Comparison of ENCODE assay signal across 12 cellular contexts in the genomic region with DNA sequence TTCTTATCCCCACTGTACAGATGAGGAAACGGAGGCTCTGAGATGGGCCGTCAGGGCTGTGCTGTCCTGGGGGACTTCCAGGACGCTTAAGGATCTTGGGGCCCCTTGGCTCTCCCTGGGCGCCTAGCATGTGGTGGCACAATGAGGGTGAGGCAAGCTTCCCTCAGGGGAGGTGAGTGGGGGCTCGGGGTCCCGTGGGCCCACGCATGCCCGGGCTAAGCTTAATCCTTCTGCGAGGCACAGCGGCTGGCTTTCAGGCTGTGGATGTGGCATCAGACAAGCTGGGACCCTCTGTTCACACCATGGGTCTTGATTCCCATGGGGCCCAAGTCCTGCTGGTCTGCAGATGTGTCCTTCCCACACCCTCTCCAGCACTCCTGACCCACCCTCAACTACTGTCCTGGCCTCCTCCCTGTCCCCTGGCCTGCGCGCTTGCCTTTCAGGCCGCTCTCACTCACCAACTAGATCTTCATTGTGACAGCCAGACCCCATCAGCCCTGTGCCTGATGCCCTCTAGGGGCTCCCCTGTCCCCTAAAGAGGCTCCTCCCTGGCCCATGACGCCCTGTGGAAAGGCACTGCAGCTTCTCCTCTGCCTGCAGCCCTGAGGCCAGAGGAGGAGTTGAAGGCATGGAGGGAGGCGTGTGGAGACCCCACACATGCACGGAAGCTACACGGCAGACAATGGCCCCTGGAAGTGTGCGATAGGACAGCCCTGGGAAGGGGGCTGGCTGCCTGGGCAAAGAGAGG. TPM values are rescaled to one million over a fixed set of nuclear protein-coding genes. Genes with fewer than 3 reads are reported as not detected.
A peak's percentile ranks its signal among the peaks of the same experiment; 100 is the strongest.
DNase-seq lines count a peak whose midpoint lies in the region; ATAC-seq, FAIRE-seq and TF ChIP-seq lines count a peak whose summit lies in the region.
"Had no signal": no experiment of that assay in that cellular context is flagged by ENCODE, and none has a peak within 500 bp of the region (broad histone marks: within the 10 kb centered on the region; RNA-seq: fewer than 3 reads in every experiment).

No MANE protein-coding gene starts in this region.

- no peak overlapping the region for H2AFZ ChIP-seq in HepG2 (ENCODE audit: low read length)

- 74% methylated on average over 10 of the region's 18 CpGs for WGBS in HepG2 (ENCODE audit: low lambda C conversion rate)
- WGBS in right lobe of liver (ENCODE audit: insufficient coverage, low coverage, low lambda C conversion rate, missing lambda C conversion rate), result 92% methylated on average over 2 of the region's 18 CpGs
- whole genome bisulfite sequencing in sigmoid colon, 2 donors, result 93 to 95% methylated on average over 18 of the region's 18 CpGs

- TF ChIP-seq EP300 in HepG2 (IDR thresholded peaks at IDR 0.05; ENCODE audit: low read depth in 2 of 2, low read length in 2 of 2), result no peak
- TF ChIP-seq EP300 in HepG2 (CRISPR knock-in tag; IDR thresholded peaks at IDR 0.05; ENCODE audit: borderline replicate concordance), result no peak
- TF ChIP-seq EP300 in sigmoid colon (IDR thresholded peaks at IDR 0.05), result no peak

- no peak overlapping the region for H3K4me2 ChIP-seq in HepG2 (ENCODE audit: low read depth, low read length)

- H3K27me3 Mint-ChIP-seq in activated CD8-positive, alpha-beta T cell treated with anti-CD3 and anti-CD28 coated beads for 36 hours, result no peaks in the 10 kb centered on the region
- H3K27me3 Mint-ChIP-seq in immature natural killer cell (ENCODE audit: low read depth in 3 of 3), result peaks cover 2 to 6% (median 4%) of the 10 kb centered on the region in 3 donors

- H3K4me1 ChIP-seq in HepG2 (ENCODE audit: insufficient read depth, low read length), result peaks cover 48% of the 10 kb centered on the region
- H3K4me1 ChIP-seq in right lobe of liver, result peaks cover 0 to 3% (median 0%) of the 10 kb centered on the region in 4 donors
- H3K4me1 ChIP-seq in sigmoid colon, result peaks cover 0 to 14% (median 4%) of the 10 kb centered on the region in 4 donors

- no TSS peak for BruUV-seq in HepG2 (replicated peaks; lab: Mats Ljungman, UMichigan)

- no peaks in the 10 kb centered on the region; a peak in 1 of 5 replicates for H3K27me3 ChIP-seq in HepG2 (ENCODE audit: control insufficient read depth in 1 of 2, insufficient read depth in 2 of 2, low read length in 2 of 2)
- H3K27me3 ChIP-seq in right lobe of liver, result no peaks in the 10 kb centered on the region
- no peaks in the 10 kb centered on the region for H3K27me3 ChIP-seq in sigmoid colon
- H3K27me3 ChIP-seq: MG63 had no signal

- DNase-seq in HepG2 (ENCODE audit: low spot score) (no peak), right lobe of liver (no peak), immature natural killer cell (no peak), sigmoid colon (no peak), posterior vena cava (ENCODE audit: low spot score) (no peak), COLO668 (lab: John Stamatoyannopoulos, UW; ENCODE audit: unreplicated experiment) (no peak), AML-193 (lab: John Stamatoyannopoulos, UW) (no peak)
- DNase-seq in activated CD8-positive, alpha-beta T cell treated with anti-CD3 and anti-CD28 coated beads for 36 hours, result no peak
- DNase-seq: activated CD4-positive, alpha-beta T cell treated with anti-CD3 and anti-CD28 coated beads, Interleukin-2, amount 50 U/mL, for 4 hours; C1 segment of cervical spinal cord; NCI-H526 treated with DMSO at 0.1 percent for 48 hours had no signal

- intact Hi-C loops in HepG2 (cut with micrococcal nuclease; ENCODE audit: unreplicated experiment) (no loop called here), right lobe of liver (cut with DNase I) (no loop called here), sigmoid colon (cut with DNase I) (no loop called here), posterior vena cava (cut with DNase I) (no loop called here)
- intact Hi-C loops in activated CD8-positive, alpha-beta T cell treated with anti-CD3 and anti-CD28 coated beads for 36 hours (cut with micrococcal nuclease), result no loop called here

- POLR2A ChIA-PET in HepG2 (lab: Yijun Ruan, JAX), result interaction anchor here (1.6 kb wide), 1 partner anchor 8 kb away, joined by 4 read pairs; no protein-coding TSS in a partner anchor
- POLR2A ChIA-PET in activated CD8-positive, alpha-beta T cell treated with anti-CD3 and anti-CD28 coated beads for 36 hours (lab: Charles Lee), result interaction anchor here (0.6 to 0.7 kb wide), 2 partner anchors 11 to 545 kb away, joined by 3 to 5 read pairs; a partner anchor contains a TSS

- H4K20me1 ChIP-seq in HepG2 (ENCODE audit: insufficient read depth, low read length), result no peaks in the 10 kb centered on the region

- no peak overlapping the region for H3K27ac Mint-ChIP-seq in activated CD8-positive, alpha-beta T cell treated with anti-CD3 and anti-CD28 coated beads for 36 hours
- peak overlapping the region in 4 of 6 donors; percentile 45 to 85 (median 56) for H3K27ac Mint-ChIP-seq in immature natural killer cell

- H3K4me3 Mint-ChIP-seq in activated CD8-positive, alpha-beta T cell treated with anti-CD3 and anti-CD28 coated beads for 36 hours, result no peak overlapping the region
- H3K4me3 Mint-ChIP-seq in immature natural killer cell, result no peak overlapping the region

- peaks cover 8% of the 10 kb centered on the region for H3K4me1 Mint-ChIP-seq in activated CD8-positive, alpha-beta T cell treated with anti-CD3 and anti-CD28 coated beads for 36 hours (ENCODE audit: low read depth)
- H3K4me1 Mint-ChIP-seq in immature natural killer cell, result peaks cover 8 to 11% of the 10 kb centered on the region in 2 donors

- no peak for TF ChIP-seq RAD21 in HepG2 (CRISPR knock-in tag; IDR thresholded peaks at IDR 0.05)

- peaks cover 6% of the 10 kb centered on the region for H3K36me3 Mint-ChIP-seq in activated CD8-positive, alpha-beta T cell treated with anti-CD3 and anti-CD28 coated beads for 36 hours (ENCODE audit: low read depth)
- peaks cover 0 to 2% (median 0%) of the 10 kb centered on the region in 3 donors for H3K36me3 Mint-ChIP-seq in immature natural killer cell

- in situ Hi-C loops in HepG2 (cut with HindIII; ENCODE audit: extremely low pct_ligation_motif_present, low pct_unique_long_range_greater_than_20kb), result loop anchor here (5.0 kb wide), 1 partner anchor 43 kb away; no protein-coding TSS in a partner anchor

- H3K36me3 ChIP-seq in HepG2 (replicated peaks in 1 of 2; ENCODE audit: control insufficient read depth in 1 of 2, insufficient read depth in 2 of 2, low read length in 2 of 2), result peaks cover 3 to 5% of the 10 kb centered on the region in 2 experiments; a peak in 1 of 5 replicates
- peaks cover 0 to 5% (median under 1%) of the 10 kb centered on the region in 4 donors for H3K36me3 ChIP-seq in right lobe of liver
- H3K36me3 ChIP-seq in sigmoid colon, result peaks cover 0 to 15% (median 9%) of the 10 kb centered on the region in 4 donors

- TF ChIP-seq CTCF in HepG2 (CRISPR knock-in tag; IDR thresholded peaks at IDR 0.05) (peak; percentile 29; the same call in 1 of the 2 replicates), right lobe of liver (IDR thresholded peaks at IDR 0.05) (no peak), sigmoid colon (IDR thresholded peaks at IDR 0.05) (no peak)
- TF ChIP-seq CTCF in activated CD8-positive, alpha-beta T cell treated with anti-CD3 and anti-CD28 coated beads for 36 hours (IDR thresholded peaks at IDR 0.05), result no peak

- H3K4me3 ChIP-seq in HepG2 (replicated peaks in 1 of 3; ENCODE audit: insufficient read depth in 1 of 3, low read depth in 2 of 3, low read length in 3 of 3) (no peak overlapping the region), right lobe of liver (no peak overlapping the region), sigmoid colon (no peak overlapping the region)
- H3K4me3 ChIP-seq: MG63 had no signal

- CTCF ChIA-PET in HepG2 (lab: Yijun Ruan, JAX; ENCODE audit: low intra/inter-chr PET ratio, low total read pairs), result no interaction called here
- CTCF ChIA-PET in activated CD8-positive, alpha-beta T cell treated with anti-CD3 and anti-CD28 coated beads for 36 hours (lab: Charles Lee), result interaction anchor here (1.4 to 6.3 kb wide), 2 partner anchors 8 to 100 kb away, joined by 5 to 37 read pairs; no protein-coding TSS in a partner anchor

- no peaks in the 10 kb centered on the region for H3K9me3 Mint-ChIP-seq in activated CD8-positive, alpha-beta T cell treated with anti-CD3 and anti-CD28 coated beads for 36 hours
- H3K9me3 Mint-ChIP-seq in immature natural killer cell, result no peaks in the 10 kb centered on the region

- TF ChIP-seq POLR2A in HepG2 (IDR thresholded peaks at IDR 0.05; ENCODE audit: insufficient read depth in 1 of 2, low read depth in 2 of 2, low read length in 2 of 2) (no peak), right lobe of liver (IDR thresholded peaks at IDR 0.05) (no peak), sigmoid colon (IDR thresholded peaks at IDR 0.05) (no peak)

- H3K9ac ChIP-seq in HepG2 (ENCODE audit: insufficient read depth, low read depth, low read length), result no peak overlapping the region

- H3K9me3 ChIP-seq in HepG2 (ENCODE audit: low read length), result no peaks in the 10 kb centered on the region
- no peaks in the 10 kb centered on the region for H3K9me3 ChIP-seq in right lobe of liver
- H3K9me3 ChIP-seq in sigmoid colon, result no peaks in the 10 kb centered on the region
- H3K9me3 ChIP-seq: MG63 had no signal

- ATAC-seq in HepG2 (peak; percentile 59), right lobe of liver (no peak)
- peak; percentile 57 for ATAC-seq in activated CD8-positive, alpha-beta T cell treated with anti-CD3 and anti-CD28 coated beads for 36 hours

- no peaks in the 10 kb centered on the region for H3K79me2 ChIP-seq in HepG2 (ENCODE audit: insufficient read depth, low read length)

- H3K27ac ChIP-seq in HepG2 (ENCODE audit: extremely low read length, insufficient read depth, low read length) (no peak overlapping the region), right lobe of liver (no peak overlapping the region), sigmoid colon (no peak overlapping the region)

- FAIRE-seq in HepG2 (lab: Jason Lieb, UNC), result no peak

RNA-seq across cellular contexts. Expression of a gene that starts 11.3 kb away (rescaled TPM):
- total RNA-seq in HepG2 (2016; rRNA removed; fragmentation: Illumina TruSeq; extraction: Trizol) (6.6 and 7.3 TPM in 2 replicates), right lobe of liver (1 to 10 TPM; 3.0 to 4.2 (median 3.5) TPM), sigmoid colon (1 to 10 TPM; 6.3 to 7.5 (median 7.0) TPM), posterior vena cava (10 to 100 TPM; 29.9 to 36.4 TPM)
- total RNA-seq in HepG2 (2016; cell fraction: cytosol; rRNA removed; fragmentation: Illumina TruSeq; extraction: Trizol; ENCODE audit: low read depth), result 4.7 and 5.1 TPM in 2 replicates
- total RNA-seq in HepG2 (2016; cell fraction: insoluble cytoplasmic fraction; rRNA removed; fragmentation: Illumina TruSeq; extraction: Trizol), result 5.1 and 7.0 TPM in 2 replicates
- 14.7 and 15.2 TPM in 2 replicates for total RNA-seq in HepG2 (2016; cell fraction: membrane; rRNA removed; fragmentation: Illumina TruSeq; extraction: Trizol)
- 4.6 and 4.7 TPM in 2 replicates for total RNA-seq in HepG2 (2016; cell fraction: nucleus; rRNA removed; fragmentation: Illumina TruSeq; extraction: Trizol)
- polyA plus RNA-seq in HepG2 (2011; rRNA removed) (8.7 and 8.8 TPM in 2 replicates), immature natural killer cell (1 to 10 TPM; 1.2 to 4.3 (median 1.6) TPM), sigmoid colon (1 to 10 TPM; 3.0 to 7.6 (median 4.2) TPM)
- polyA plus RNA-seq in HepG2 (2011; cell fraction: cytosol; rRNA removed), result 8.3 and 10.5 TPM in 2 replicates
- polyA plus RNA-seq in HepG2 (2011; cell fraction: nucleus; rRNA removed), result 5.7 and 6.3 TPM in 2 replicates
- 2.9 and 3.4 TPM in 2 replicates for polyA plus RNA-seq in HepG2 (2012)
- 7.5 and 8.7 TPM in 2 replicates for polyA plus RNA-seq in HepG2 (2016; cell fraction: cytosol; fragmentation: Illumina TruSeq; extraction: Trizol; ENCODE audit: low read depth)
- 9.3 and 11.6 TPM in 2 replicates for polyA plus RNA-seq in HepG2 (2016; cell fraction: insoluble cytoplasmic fraction; fragmentation: Illumina TruSeq; extraction: Trizol; ENCODE audit: low read depth)
- polyA plus RNA-seq in HepG2 (2016; cell fraction: membrane; fragmentation: Illumina TruSeq; extraction: Trizol; ENCODE audit: low read depth), result 15.7 and 19.4 TPM in 2 replicates
- 7.9 and 8.3 TPM in 2 replicates for polyA plus RNA-seq in HepG2 (2016; cell fraction: nucleus; fragmentation: Illumina TruSeq; extraction: Trizol; ENCODE audit: insufficient read depth, low read depth)
- polyA minus RNA-seq in HepG2 (2011; rRNA and poly(A)+ RNA removed; ENCODE audit: low replicate concordance), result 31.6 and 87.2 TPM in 2 replicates
- polyA minus RNA-seq in HepG2 (2011; cell fraction: cytosol; rRNA and poly(A)+ RNA removed), result 8.1 and 9.1 TPM in 2 replicates
- 4.6 and 5.6 TPM in 2 replicates for polyA minus RNA-seq in HepG2 (2011; cell fraction: nucleus; rRNA and poly(A)+ RNA removed)
- 10 to 100 TPM; 19.6 to 21.6 TPM for total RNA-seq in activated CD8-positive, alpha-beta T cell treated with anti-CD3 and anti-CD28 coated beads for 36 hours

RNA-seq across cellular contexts. Expression of a gene that starts 49.3 kb away (rescaled TPM):
- total RNA-seq in HepG2 (2016; rRNA removed; fragmentation: Illumina TruSeq; extraction: Trizol), result 1,348 and 1,507 TPM in 2 replicates
- 2,410 and 2,561 TPM in 2 replicates for total RNA-seq in HepG2 (2016; cell fraction: cytosol; rRNA removed; fragmentation: Illumina TruSeq; extraction: Trizol; ENCODE audit: low read depth)
- 1,336 and 1,557 TPM in 2 replicates for total RNA-seq in HepG2 (2016; cell fraction: insoluble cytoplasmic fraction; rRNA removed; fragmentation: Illumina TruSeq; extraction: Trizol)
- 3,125 and 3,259 TPM in 2 replicates for total RNA-seq in HepG2 (2016; cell fraction: membrane; rRNA removed; fragmentation: Illumina TruSeq; extraction: Trizol)
- 561 and 582 TPM in 2 replicates for total RNA-seq in HepG2 (2016; cell fraction: nucleus; rRNA removed; fragmentation: Illumina TruSeq; extraction: Trizol)
- 2,212 and 2,263 TPM in 2 replicates for polyA plus RNA-seq in HepG2 (2011; rRNA removed)
- polyA plus RNA-seq in HepG2 (2011; cell fraction: cytosol; rRNA removed), result 3,529 and 3,773 TPM in 2 replicates
- polyA plus RNA-seq in HepG2 (2011; cell fraction: nucleus; rRNA removed), result 1,156 and 1,364 TPM in 2 replicates
- polyA plus RNA-seq in HepG2 (2012), result 2,468 and 3,197 TPM in 2 replicates
- polyA plus RNA-seq in HepG2 (2016; cell fraction: cytosol; fragmentation: Illumina TruSeq; extraction: Trizol; ENCODE audit: low read depth), result 3,334 and 3,729 TPM in 2 replicates
- 2,145 and 2,237 TPM in 2 replicates for polyA plus RNA-seq in HepG2 (2016; cell fraction: insoluble cytoplasmic fraction; fragmentation: Illumina TruSeq; extraction: Trizol; ENCODE audit: low read depth)
- polyA plus RNA-seq in HepG2 (2016; cell fraction: membrane; fragmentation: Illumina TruSeq; extraction: Trizol; ENCODE audit: low read depth), result 4,346 and 4,410 TPM in 2 replicates
- 1,173 and 1,267 TPM in 2 replicates for polyA plus RNA-seq in HepG2 (2016; cell fraction: nucleus; fragmentation: Illumina TruSeq; extraction: Trizol; ENCODE audit: insufficient read depth, low read depth)
- 1,196 and 1,308 TPM in 2 replicates for polyA minus RNA-seq in HepG2 (2011; rRNA and poly(A)+ RNA removed; ENCODE audit: low replicate concordance)
- 819 and 837 TPM in 2 replicates for polyA minus RNA-seq in HepG2 (2011; cell fraction: cytosol; rRNA and poly(A)+ RNA removed)
- 324 and 432 TPM in 2 replicates for polyA minus RNA-seq in HepG2 (2011; cell fraction: nucleus; rRNA and poly(A)+ RNA removed)
- total RNA-seq in right lobe of liver, result 100 to 1,000 TPM; 396 to 971 (median 447) TPM
- 1,000 to 10,000 TPM; 2,039 to 2,045 TPM for total RNA-seq in activated CD8-positive, alpha-beta T cell treated with anti-CD3 and anti-CD28 coated beads for 36 hours
- polyA plus RNA-seq in immature natural killer cell, result 1,000 to 10,000 TPM in 1 of 3 donors, 100 to 1,000 TPM in 2; 501 to 1,073 (median 800) TPM
- 1,000 to 10,000 TPM; 1,247 to 2,632 (median 2,024) TPM for total RNA-seq in sigmoid colon
- polyA plus RNA-seq in sigmoid colon, result 1,000 to 10,000 TPM; 1,880 to 2,993 (median 2,094) TPM
- 100 to 1,000 TPM; 657 to 687 TPM for total RNA-seq in posterior vena cava

Comparison
In these comparisons a context has a peak if more than half of its experiments do, and no peak if none do; other contexts are left out.
1. ATAC-seq: peak in HepG2 (single experiment) and activated CD8-positive, alpha-beta T cell treated with anti-CD3 and anti-CD28 coated beads for 36 hours (single experiment); none in right lobe of liver (0 of 4).